8 cellular contexts compared by ENCODE assay signal in the genomic region with DNA sequence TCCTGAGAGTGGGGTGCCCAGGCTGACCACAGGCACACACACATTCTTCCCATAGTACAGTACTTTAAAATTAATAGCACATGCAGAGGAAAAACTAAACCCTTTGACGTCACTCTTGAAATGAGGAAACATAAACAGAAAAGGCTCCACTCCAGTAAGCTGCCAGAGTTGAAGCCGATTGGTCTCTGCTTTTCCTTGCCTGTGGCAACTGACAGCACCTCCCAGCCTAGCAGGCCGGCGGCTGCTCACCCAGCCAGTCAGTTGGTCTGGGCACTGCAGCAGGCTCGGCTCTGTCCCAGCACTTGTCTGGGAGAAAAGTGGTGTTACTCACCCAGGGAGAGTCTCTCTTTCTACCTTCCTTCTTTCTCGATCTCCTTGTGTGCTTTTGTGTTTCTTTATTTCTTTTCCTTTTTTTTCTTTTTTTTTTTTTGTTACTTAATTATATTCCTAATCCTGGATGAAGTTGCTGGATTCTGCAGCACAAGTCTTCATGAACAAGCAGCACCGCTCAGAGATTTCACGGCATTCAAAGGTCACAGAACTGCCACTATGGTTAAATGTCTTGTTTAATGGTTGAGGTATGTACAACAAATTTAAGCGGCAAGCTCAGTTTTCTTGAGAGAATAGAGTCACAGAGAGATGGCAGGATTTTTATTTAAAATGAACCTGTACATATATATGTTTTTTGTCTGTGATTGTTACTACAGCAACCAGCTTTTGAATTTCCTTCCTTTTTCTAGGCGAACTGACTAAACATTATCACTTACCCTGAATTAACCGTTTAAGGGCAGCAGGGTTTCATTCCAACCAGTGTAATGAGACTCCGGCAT. TPM values are rescaled to one million over a fixed set of nuclear protein-coding genes. Genes with fewer than 3 reads are reported as not detected.
DNase-seq lines count a peak whose midpoint lies in the region; ATAC-seq and TF ChIP-seq lines count a peak whose summit lies in the region.

A gene (plus strand): TSS at position 260 of the 830 bp plus-strand sequence.

- H3K27ac Mint-ChIP-seq in dendritic cell treated with granulocyte-macrophage colony-stimulating factor and Interleukin-4, amounts not matched to agents 40 ng/mL and 50 ng/mL, for 4 days = peak within 1 kb of the TSS; percentile 82

- DNase-seq in GM04503 (ENCODE audit: low read depth) = peak; percentile 95
- DNase-seq in GOT3 (lab: John Stamatoyannopoulos, UW) = peak; percentile 52
- DNase-seq in M059J (ENCODE audit: low read depth) = peak; percentile 98
- DNase-seq in left lobe of liver (ENCODE audit: low spot score) = peak; percentile 90
- DNase-seq in stimulated activated CD4-positive, alpha-beta T cell treated with anti-CD3 and anti-CD28 coated beads, Interleukin-15, amount 100 ng/mL, for 24 hours = peak; percentile 54
- no peak for DNase-seq in Karpas-422

- H3K4me3 ChIP-seq in WI38 (ENCODE audit: low read depth, low read length) (peak within 1 kb of the TSS; percentile 61), Karpas-422 (ENCODE audit: low read length) (no peak within 1 kb of the TSS)

- no peaks in the 10 kb centered on the region for H3K27me3 Mint-ChIP-seq in dendritic cell treated with granulocyte-macrophage colony-stimulating factor and Interleukin-4, amounts not matched to agents 40 ng/mL and 50 ng/mL, for 4 days

- no peaks in the 10 kb centered on the region for H3K36me3 ChIP-seq in Karpas-422 (ENCODE audit: insufficient read depth, low read length)

- H3K9ac ChIP-seq in Karpas-422 (ENCODE audit: low read length) = no peak within 1 kb of the TSS

- no peaks in the 10 kb centered on the region for H3K27me3 ChIP-seq in Karpas-422 (ENCODE audit: low read length)

- H3K9me2 ChIP-seq in Karpas-422 (replicated peaks; ENCODE audit: insufficient read depth, low read length) = no peaks in the 10 kb centered on the region

- H3K4me3 Mint-ChIP-seq in dendritic cell treated with granulocyte-macrophage colony-stimulating factor and Interleukin-4, amounts not matched to agents 40 ng/mL and 50 ng/mL, for 4 days = peak within 1 kb of the TSS; percentile 67

- no peak within 1 kb of the TSS for H2AFZ ChIP-seq in Karpas-422 (ENCODE audit: low read length)

- no peaks in the 10 kb centered on the region for H3K4me1 ChIP-seq in Karpas-422 (ENCODE audit: low read length)

- no peaks in the 10 kb centered on the region for H3K9me3 Mint-ChIP-seq in dendritic cell treated with granulocyte-macrophage colony-stimulating factor and Interleukin-4, amounts not matched to agents 40 ng/mL and 50 ng/mL, for 4 days

- H3K4me2 ChIP-seq in Karpas-422 (ENCODE audit: low read depth, low read length, poor library complexity, severe bottlenecking) = no peak within 1 kb of the TSS

- TF ChIP-seq CTCF in WI38 (IDR thresholded peaks at IDR 0.05; ENCODE audit: low read depth, low read length) = no peak

- H3K9me3 ChIP-seq in Karpas-422 (ENCODE audit: low read length) = no peaks in the 10 kb centered on the region

- no peaks in the 10 kb centered on the region for H3K36me3 Mint-ChIP-seq in dendritic cell treated with granulocyte-macrophage colony-stimulating factor and Interleukin-4, amounts not matched to agents 40 ng/mL and 50 ng/mL, for 4 days (ENCODE audit: low read depth)

- no peak within 1 kb of the TSS for H3K27ac ChIP-seq in Karpas-422 (ENCODE audit: low read length)

- H3K4me1 Mint-ChIP-seq in dendritic cell treated with granulocyte-macrophage colony-stimulating factor and Interleukin-4, amounts not matched to agents 40 ng/mL and 50 ng/mL, for 4 days (ENCODE audit: low read depth) = peaks cover 11% of the 10 kb centered on the region

- intact Hi-C loops in dendritic cell treated with granulocyte-macrophage colony-stimulating factor and Interleukin-4, amounts not matched to agents 40 ng/mL and 50 ng/mL, for 4 days (cut with micrococcal nuclease) = loop anchor here (5.0 to 10.0 kb wide), 2 partner anchors 39 to 357 kb away; a partner anchor contains a TSS

- no peaks in the 10 kb centered on the region for H4K20me1 ChIP-seq in Karpas-422 (ENCODE audit: insufficient read depth, low read depth, low read length)

- peak; percentile 96 for ATAC-seq in left lobe of liver

- H3K79me2 ChIP-seq in Karpas-422 (ENCODE audit: low read length) = no peaks in the 10 kb centered on the region

RNA-seq across cellular contexts. Expression of the gene that starts here (rescaled TPM):
- total RNA-seq in M059J (2014; rRNA removed; shearing (Covaris generic)) = 3.5 and 3.6 TPM in 2 replicates
- 3.4 TPM for total RNA-seq in left lobe of liver
- total RNA-seq in Karpas-422 (2014; rRNA removed; shearing (Covaris generic); ENCODE audit: low replicate concordance) = not detected in 2 replicates
